Comparison of ENCODE assay signal across 34 cellular contexts in genomic region chr9:134174526-134175290, GRCh38. TPM values are rescaled to one million over a fixed set of nuclear protein-coding genes. Genes with fewer than 3 reads are reported as not detected.
DNase-seq lines count a peak whose midpoint lies in the region; ATAC-seq, FAIRE-seq and TF ChIP-seq lines count a peak whose summit lies in the region.
"Had no signal": no experiment of that assay in that cellular context is flagged by ENCODE, and none has a peak within 500 bp of the region (broad histone marks: within the 10 kb centered on the region; RNA-seq: fewer than 3 reads in every experiment).

No MANE protein-coding gene starts in this region.

- peak overlapping the region; percentile 3 for H3K27ac Mint-ChIP-seq in activated naive CD4-positive, alpha-beta T cell treated with anti-CD3 and anti-CD28 coated beads, Interleukin-2, amount 10 ng/mL, durations not matched to agents 7 days and 5 days
- H3K27ac Mint-ChIP-seq: activated CD4-positive, alpha-beta T cell treated with anti-CD3 and anti-CD28 coated beads, Interleukin-2, amount 10 ng/mL, durations not matched to agents 7 days and 5 days; CD4-positive, alpha-beta T cell; IgD-negative memory B cell had no signal

- H3K4me1 ChIP-seq in OCI-LY7 (ENCODE audit: insufficient read depth, low read length, poor library complexity, severe bottlenecking) (peaks cover 18% of the 10 kb centered on the region), HepG2 (ENCODE audit: insufficient read depth, low read length) (peaks cover 50% of the 10 kb centered on the region), neutrophil (ENCODE audit: control insufficient read depth in 1 of 2, insufficient read depth in 1 of 2, low read depth in 1 of 2, low read length in 1 of 2) (peaks cover 26 to 35% of the 10 kb centered on the region in 2 experiments)

- no peaks in the 10 kb centered on the region for H3K9me3 Mint-ChIP-seq in activated naive CD4-positive, alpha-beta T cell treated with anti-CD3 and anti-CD28 coated beads, Interleukin-2, amount 10 ng/mL, durations not matched to agents 7 days and 5 days
- H3K9me3 Mint-ChIP-seq: activated CD4-positive, alpha-beta T cell treated with anti-CD3 and anti-CD28 coated beads, Interleukin-2, amount 10 ng/mL, durations not matched to agents 7 days and 5 days; activated T-cell treated with anti-CD3 and anti-CD28 coated beads, Interleukin-2, amount 50 U/mL, for 4 hours; CD4-positive, alpha-beta T cell; IgD-negative memory B cell had no signal

- H3K79me2 ChIP-seq in OCI-LY7 (ENCODE audit: insufficient read depth, low read depth, low read length), result no peaks in the 10 kb centered on the region
- no peaks in the 10 kb centered on the region for H3K79me2 ChIP-seq in HepG2 (ENCODE audit: insufficient read depth, low read length)

- H3K36me3 Mint-ChIP-seq in activated naive CD4-positive, alpha-beta T cell treated with anti-CD3 and anti-CD28 coated beads, Interleukin-2, amount 10 ng/mL, durations not matched to agents 7 days and 5 days, result no peaks in the 10 kb centered on the region
- H3K36me3 Mint-ChIP-seq: IgD-negative memory B cell had no signal

- TF ChIP-seq EP300 in HepG2 (IDR thresholded peaks at IDR 0.05; ENCODE audit: low read depth in 2 of 2, low read length in 2 of 2), result no peak
- no peak for TF ChIP-seq EP300 in HepG2 (CRISPR knock-in tag; IDR thresholded peaks at IDR 0.05; ENCODE audit: borderline replicate concordance)

- TF ChIP-seq CTCF in OCI-LY7 (conservative IDR thresholded peaks at IDR 0.05; ENCODE audit: low read length) (no peak), HepG2 (CRISPR knock-in tag; IDR thresholded peaks at IDR 0.05) (no peak), neutrophil (IDR thresholded peaks at IDR 0.05) (no peak)

- no peak overlapping the region for H3K9ac ChIP-seq in HepG2 (ENCODE audit: insufficient read depth, low read depth, low read length)
- H3K9ac ChIP-seq: GM23248 had no signal

- H3K27me3 ChIP-seq in HepG2 (ENCODE audit: control insufficient read depth in 1 of 2, insufficient read depth in 2 of 2, low read length in 2 of 2), result peaks cover 6 to 66% of the 10 kb centered on the region in 2 experiments
- peaks cover 29% of the 10 kb centered on the region for H3K27me3 ChIP-seq in neutrophil
- H3K27me3 ChIP-seq: body of pancreas, thyroid gland had no signal

- WGBS in HepG2 (ENCODE audit: low lambda C conversion rate), result 69% methylated on average over 11 of the region's 19 CpGs

- TF ChIP-seq RAD21 in HepG2 (CRISPR knock-in tag; IDR thresholded peaks at IDR 0.05), result no peak

- in situ Hi-C loops in HepG2 (cut with HindIII; ENCODE audit: extremely low pct_ligation_motif_present, low pct_unique_long_range_greater_than_20kb), result loop anchor here (5.0 kb wide), 1 partner anchor 43 kb away; no protein-coding TSS in a partner anchor

- TF ChIP-seq POLR2A in HepG2 (IDR thresholded peaks at IDR 0.05; ENCODE audit: insufficient read depth in 1 of 2, low read depth in 2 of 2, low read length in 2 of 2), result no peak

- no TSS peak for BruUV-seq in OCI-LY7 (replicated peaks; lab: Mats Ljungman, UMichigan)
- BruUV-seq in HepG2 (replicated peaks; lab: Mats Ljungman, UMichigan), result no TSS peak

- H4K20me1 ChIP-seq in OCI-LY7 (ENCODE audit: insufficient read depth, low read length) (no peaks in the 10 kb centered on the region), HepG2 (ENCODE audit: insufficient read depth, low read length) (no peaks in the 10 kb centered on the region)

- H3K4me1 Mint-ChIP-seq in activated naive CD4-positive, alpha-beta T cell treated with anti-CD3 and anti-CD28 coated beads, Interleukin-2, amount 10 ng/mL, durations not matched to agents 7 days and 5 days, result peaks cover 5% of the 10 kb centered on the region

- ATAC-seq in HepG2, result no peak
- ATAC-seq: activated T-cell treated with anti-CD3 and anti-CD28 coated beads, Interleukin-2, amount 50 U/mL, for 4 hours; body of pancreas had no signal

- H3K4me2 ChIP-seq in OCI-LY7 (ENCODE audit: low read length) (peak overlapping the region; percentile 41), HepG2 (ENCODE audit: low read depth, low read length) (peak overlapping the region; percentile 12; the same call in 1 of the 2 replicates)

- no peak for DNase-seq in activated naive CD4-positive, alpha-beta T cell treated with anti-CD3 and anti-CD28 coated beads, Interleukin-2, amount 10 ng/mL, durations not matched to agents 7 days and 5 days
- DNase-seq in activated naive CD4-positive, alpha-beta T cell treated with anti-CD3 and anti-CD28 coated beads, Interleukin-2, amount 50 U/mL, for 16 hours, result no peak
- DNase-seq in OCI-LY7 (ENCODE audit: low spot score) (no peak), HepG2 (ENCODE audit: low spot score) (no peak), NCI-H187 treated with DMSO at 0.1 percent for 48 hours (lab: John Stamatoyannopoulos, UW) (no peak), HPDE6-E6E7 (ENCODE audit: extremely low spot score) (no peak), NCI-H526 treated with DMSO at 0.1 percent for 48 hours (lab: John Stamatoyannopoulos, UW) (no peak)
- DNase-seq: activated CD4-positive, alpha-beta T cell treated with anti-CD3 and anti-CD28 coated beads, Interleukin-2, amount 10 ng/mL, durations not matched to agents 7 days and 5 days; activated gamma-delta T cell treated with Interleukin-2 at 50 U/mL for 16 hours; activated T-cell treated with anti-CD3 and anti-CD28 coated beads, Interleukin-2, amount 50 U/mL, for 4 hours; CD4-positive, alpha-beta T cell; effector CD4-positive, alpha-beta T cell; glutamatergic neuron; NCI-H1105 treated with DMSO at 0.1 percent for 48 hours; NCI-H2029; NCI-H345; NCI-H774; occipital lobe; OCI-M1; stimulated activated CD8-positive, alpha-beta memory T cell treated with anti-CD3 and anti-CD28 coated beads, Interleukin-4, amount 100 ng/mL, for 48 hours; stomach; T1000; thyroid gland had no signal

- intact Hi-C loops in OCI-LY7 (cut with micrococcal nuclease; ENCODE audit: unreplicated experiment) (loop anchor here (5.0 kb wide), 2 partner anchors 43 to 113 kb away; no protein-coding TSS in a partner anchor), HepG2 (cut with micrococcal nuclease; ENCODE audit: unreplicated experiment) (loop anchor here (5.0 to 10.0 kb wide), 4 partner anchors 43 to 188 kb away; partner anchors contain the start of gene RXRA)

- no peak for FAIRE-seq in HepG2 (lab: Jason Lieb, UNC)
- FAIRE-seq: GM12891, small intestine had no signal

- H2AFZ ChIP-seq in OCI-LY7 (ENCODE audit: low read length), result peak overlapping the region; percentile 33; the same call in 1 of the 2 replicates
- H2AFZ ChIP-seq in HepG2 (ENCODE audit: low read length), result no peak overlapping the region
- H2AFZ ChIP-seq: GM23248 had no signal

- no peaks in the 10 kb centered on the region for H3K9me2 ChIP-seq in OCI-LY7 (ENCODE audit: insufficient read depth, low read length)

- CTCF ChIA-PET in activated naive CD4-positive, alpha-beta T cell treated with anti-CD3 and anti-CD28 coated beads, Interleukin-2, amount 10 ng/mL, durations not matched to agents 7 days and 5 days (lab: Charles Lee), result interaction anchor here (2.2 kb wide), 1 partner anchor 268 kb away, joined by 11 read pairs; no protein-coding TSS in a partner anchor
- CTCF ChIA-PET in OCI-LY7 (lab: Charles Lee; ENCODE audit: unreplicated experiment), result no interaction called here
- CTCF ChIA-PET in HepG2 (lab: Yijun Ruan, JAX; ENCODE audit: low intra/inter-chr PET ratio, low total read pairs), result interaction anchor here (0.8 kb wide), 1 partner anchor 43 kb away, joined by 3 read pairs; no protein-coding TSS in a partner anchor

- H3K27me3 Mint-ChIP-seq in activated naive CD4-positive, alpha-beta T cell treated with anti-CD3 and anti-CD28 coated beads, Interleukin-2, amount 10 ng/mL, durations not matched to agents 7 days and 5 days, result peaks cover 28% of the 10 kb centered on the region
- H3K27me3 Mint-ChIP-seq: activated CD4-positive, alpha-beta T cell treated with anti-CD3 and anti-CD28 coated beads, Interleukin-2, amount 10 ng/mL, durations not matched to agents 7 days and 5 days; CD4-positive, alpha-beta T cell had no signal

- no peak overlapping the region for H3K4me3 ChIP-seq in OCI-LY7 (ENCODE audit: low read depth, low read length, poor library complexity, severe bottlenecking)
- H3K4me3 ChIP-seq in HepG2 (replicated peaks in 1 of 3; ENCODE audit: insufficient read depth in 1 of 3, low read depth in 2 of 3, low read length in 3 of 3), result no peak overlapping the region
- no peak overlapping the region for H3K4me3 ChIP-seq in neutrophil (ENCODE audit: low read depth in 1 of 2, low read length in 1 of 2)
- H3K4me3 ChIP-seq: body of pancreas, GM23248, stomach, thyroid gland had no signal

- no peaks in the 10 kb centered on the region for H3K9me3 ChIP-seq in OCI-LY7 (ENCODE audit: low read length)
- H3K9me3 ChIP-seq in HepG2 (ENCODE audit: low read length), result no peaks in the 10 kb centered on the region
- no peaks in the 10 kb centered on the region for H3K9me3 ChIP-seq in neutrophil
- H3K9me3 ChIP-seq: body of pancreas, stomach, thyroid gland had no signal

- POLR2A ChIA-PET in OCI-LY7 (lab: Charles Lee), result interaction anchor here (0.5 to 0.7 kb wide), 4 partner anchors 58 to 1340 kb away, joined by 3 to 4 read pairs (median 3); no protein-coding TSS in a partner anchor
- POLR2A ChIA-PET in HepG2 (lab: Yijun Ruan, JAX), result interaction anchor here (0.9 to 2.1 kb wide), 4 partner anchors 10 to 260 kb away, joined by 3 to 7 read pairs (median 4); partner anchors contain the start of gene RNU6ATAC

- no peak overlapping the region for H3K4me3 Mint-ChIP-seq in activated naive CD4-positive, alpha-beta T cell treated with anti-CD3 and anti-CD28 coated beads, Interleukin-2, amount 10 ng/mL, durations not matched to agents 7 days and 5 days
- H3K4me3 Mint-ChIP-seq: activated CD4-positive, alpha-beta T cell treated with anti-CD3 and anti-CD28 coated beads, Interleukin-2, amount 10 ng/mL, durations not matched to agents 7 days and 5 days; activated T-cell treated with anti-CD3 and anti-CD28 coated beads, Interleukin-2, amount 50 U/mL, for 4 hours; CD4-positive, alpha-beta T cell had no signal

- H3K27ac ChIP-seq in OCI-LY7 (ENCODE audit: low read depth, low read length, poor library complexity, severe bottlenecking) (no peak overlapping the region), HepG2 (ENCODE audit: extremely low read length, insufficient read depth, low read length) (no peak overlapping the region), neutrophil (peak overlapping the region; percentile 68)
- H3K27ac ChIP-seq: 22Rv1, body of pancreas, GM23248, stomach, thyroid gland, WERI-Rb-1 had no signal

- no peaks in the 10 kb centered on the region for H3K36me3 ChIP-seq in OCI-LY7 (ENCODE audit: insufficient read depth, low read length)
- no peaks in the 10 kb centered on the region for H3K36me3 ChIP-seq in HepG2 (replicated peaks in 1 of 2; ENCODE audit: control insufficient read depth in 1 of 2, insufficient read depth in 2 of 2, low read length in 2 of 2)
- no peaks in the 10 kb centered on the region for H3K36me3 ChIP-seq in neutrophil
- H3K36me3 ChIP-seq: stomach, thyroid gland, WERI-Rb-1 had no signal

RNA-seq across cellular contexts. Expression of gene RNU6ATAC, which starts 10.3 kb away (rescaled TPM):
- total RNA-seq in OCI-LY7 (2014; rRNA removed; shearing (Covaris generic)), result not detected in 2 replicates
- total RNA-seq in OCI-LY7 (2022) (80.3 and 130 TPM in 2 replicates), HepG2 (2016; rRNA removed; fragmentation: Illumina TruSeq; extraction: Trizol) (894 TPM in 1 of 2 replicates, not detected in the other)
- total RNA-seq in HepG2 (2016; cell fraction: cytosol; rRNA removed; fragmentation: Illumina TruSeq; extraction: Trizol; ENCODE audit: low read depth), result 12,614 and 12,724 TPM in 2 replicates
- 82.4 and 810 TPM in 2 replicates for total RNA-seq in HepG2 (2016; cell fraction: insoluble cytoplasmic fraction; rRNA removed; fragmentation: Illumina TruSeq; extraction: Trizol)
- total RNA-seq in HepG2 (2016; cell fraction: membrane; rRNA removed; fragmentation: Illumina TruSeq; extraction: Trizol), result 600 and 628 TPM in 2 replicates
- 1,443 and 1,712 TPM in 2 replicates for total RNA-seq in HepG2 (2016; cell fraction: nucleus; rRNA removed; fragmentation: Illumina TruSeq; extraction: Trizol)
- not detected in 2 replicates for polyA plus RNA-seq in HepG2 (2011; rRNA removed)
- polyA plus RNA-seq in HepG2 (2011; cell fraction: cytosol; rRNA removed), result not detected in 2 replicates
- polyA plus RNA-seq in HepG2 (2011; cell fraction: nucleus; rRNA removed), result not detected in 2 replicates
- not detected in 2 replicates for polyA plus RNA-seq in HepG2 (2012)
- polyA plus RNA-seq in HepG2 (2016; cell fraction: cytosol; fragmentation: Illumina TruSeq; extraction: Trizol; ENCODE audit: low read depth), result 76.0 TPM in 1 of 2 replicates, not detected in the other
- not detected in 2 replicates for polyA plus RNA-seq in HepG2 (2016; cell fraction: insoluble cytoplasmic fraction; fragmentation: Illumina TruSeq; extraction: Trizol; ENCODE audit: low read depth)
- not detected in 2 replicates for polyA plus RNA-seq in HepG2 (2016; cell fraction: membrane; fragmentation: Illumina TruSeq; extraction: Trizol; ENCODE audit: low read depth)
- polyA plus RNA-seq in HepG2 (2016; cell fraction: nucleus; fragmentation: Illumina TruSeq; extraction: Trizol; ENCODE audit: insufficient read depth, low read depth), result not detected in 2 replicates
- under 0.01 TPM in 2 replicates for polyA minus RNA-seq in HepG2 (2011; rRNA and poly(A)+ RNA removed; ENCODE audit: low replicate concordance)
- 1,413 and 1,463 TPM in 2 replicates for polyA minus RNA-seq in HepG2 (2011; cell fraction: cytosol; rRNA and poly(A)+ RNA removed)
- under 0.01 TPM in 1 of 2 replicates, not detected in the other for polyA minus RNA-seq in HepG2 (2011; cell fraction: nucleus; rRNA and poly(A)+ RNA removed)
- total RNA-seq: body of pancreas, GM23248, lung microvascular endothelial cell, M059J, occipital lobe, stomach, thyroid gland had no signal
- polyA plus RNA-seq: adipose tissue, GM23248, IgD-negative memory B cell, small intestine, stomach had no signal

RNA-seq across cellular contexts. Expression of gene WDR5, which starts 38.8 kb away (rescaled TPM):
- total RNA-seq in OCI-LY7 (2014; rRNA removed; shearing (Covaris generic)), result 27.5 and 32.5 TPM in 2 replicates
- total RNA-seq in OCI-LY7 (2022) (44.6 and 46.3 TPM in 2 replicates), HepG2 (2016; rRNA removed; fragmentation: Illumina TruSeq; extraction: Trizol) (31.6 and 34.3 TPM in 2 replicates)
- 25.8 and 28.6 TPM in 2 replicates for total RNA-seq in HepG2 (2016; cell fraction: cytosol; rRNA removed; fragmentation: Illumina TruSeq; extraction: Trizol; ENCODE audit: low read depth)
- 24.3 and 33.8 TPM in 2 replicates for total RNA-seq in HepG2 (2016; cell fraction: insoluble cytoplasmic fraction; rRNA removed; fragmentation: Illumina TruSeq; extraction: Trizol)
- total RNA-seq in HepG2 (2016; cell fraction: membrane; rRNA removed; fragmentation: Illumina TruSeq; extraction: Trizol), result 46.4 and 51.5 TPM in 2 replicates
- 25.3 and 27.9 TPM in 2 replicates for total RNA-seq in HepG2 (2016; cell fraction: nucleus; rRNA removed; fragmentation: Illumina TruSeq; extraction: Trizol)
- 34.3 and 39.8 TPM in 2 replicates for polyA plus RNA-seq in HepG2 (2011; rRNA removed)
- polyA plus RNA-seq in HepG2 (2011; cell fraction: cytosol; rRNA removed), result 37.7 and 41.2 TPM in 2 replicates
- 91.6 and 97.0 TPM in 2 replicates for polyA plus RNA-seq in HepG2 (2011; cell fraction: nucleus; rRNA removed)
- 39.5 and 43.5 TPM in 2 replicates for polyA plus RNA-seq in HepG2 (2012)
- polyA plus RNA-seq in HepG2 (2016; cell fraction: cytosol; fragmentation: Illumina TruSeq; extraction: Trizol; ENCODE audit: low read depth), result 48.0 and 58.0 TPM in 2 replicates
- polyA plus RNA-seq in HepG2 (2016; cell fraction: insoluble cytoplasmic fraction; fragmentation: Illumina TruSeq; extraction: Trizol; ENCODE audit: low read depth), result 39.5 and 47.9 TPM in 2 replicates
- 63.7 TPM in 2 replicates for polyA plus RNA-seq in HepG2 (2016; cell fraction: membrane; fragmentation: Illumina TruSeq; extraction: Trizol; ENCODE audit: low read depth)
- 58.1 and 61.1 TPM in 2 replicates for polyA plus RNA-seq in HepG2 (2016; cell fraction: nucleus; fragmentation: Illumina TruSeq; extraction: Trizol; ENCODE audit: insufficient read depth, low read depth)
- 23.7 and 57.9 TPM in 2 replicates for polyA minus RNA-seq in HepG2 (2011; rRNA and poly(A)+ RNA removed; ENCODE audit: low replicate concordance)
- 18.7 and 21.8 TPM in 2 replicates for polyA minus RNA-seq in HepG2 (2011; cell fraction: cytosol; rRNA and poly(A)+ RNA removed)
- 35.8 and 44.5 TPM in 2 replicates for polyA minus RNA-seq in HepG2 (2011; cell fraction: nucleus; rRNA and poly(A)+ RNA removed)
